Comparison of ENCODE assay signal across 9 cellular contexts in the genomic region with DNA sequence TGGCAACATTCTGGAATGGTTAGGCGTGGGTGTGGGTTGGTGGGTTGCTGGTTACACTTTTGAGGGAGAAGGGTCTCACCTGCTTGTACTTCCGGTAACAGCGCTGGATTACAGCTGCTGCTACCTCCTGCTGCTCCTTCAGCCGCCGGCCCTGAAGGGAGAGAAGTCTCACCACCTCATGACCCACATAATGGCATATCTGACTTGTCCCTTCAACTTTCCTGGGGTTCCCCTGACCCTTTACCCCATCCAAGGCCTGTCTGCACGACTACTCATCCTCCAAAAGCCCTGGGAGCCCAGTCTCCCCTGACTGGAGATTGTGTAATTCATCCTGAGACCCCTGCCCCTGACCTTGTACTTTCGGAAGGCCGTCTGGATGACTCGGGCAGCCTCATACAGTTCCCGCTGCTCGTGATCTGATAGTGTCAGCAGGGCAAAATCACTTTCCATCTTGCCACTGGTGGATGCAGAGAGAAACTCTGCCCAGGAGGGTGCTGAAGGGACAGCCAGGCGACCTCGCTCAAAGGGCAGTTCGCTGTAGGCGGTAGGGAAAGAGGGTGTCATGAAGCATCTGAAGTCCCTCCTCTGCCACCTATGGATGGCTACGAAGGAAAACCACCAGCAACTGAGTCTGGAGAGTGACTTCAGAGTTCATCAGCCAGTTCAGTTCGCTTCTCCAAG. TPM values are rescaled to one million over a fixed set of nuclear protein-coding genes. Genes with fewer than 3 reads are reported as not detected.
DNase-seq lines count a peak whose midpoint lies in the region; ATAC-seq, FAIRE-seq and TF ChIP-seq lines count a peak whose summit lies in the region.
"Had no signal": no experiment of that assay in that cellular context is flagged by ENCODE, and none has a peak within 500 bp of the region (broad histone marks: within the 10 kb centered on the region; RNA-seq: fewer than 3 reads in every experiment).

No MANE protein-coding gene starts in this region.

- no peak overlapping the region for H2AFZ ChIP-seq in SK-N-SH (ENCODE audit: low read depth)

- H3K4me3 ChIP-seq in SK-N-SH (ENCODE audit: low read depth in 2 of 2, low read length in 1 of 2) (peak overlapping the region; percentile 59 to 72; a peak in 3 of 4 replicates), RWPE2 (ENCODE audit: severe bottlenecking) (peak overlapping the region; percentile 59), fibroblast of mammary gland (ENCODE audit: control insufficient read depth, low read depth, low read length) (no peak overlapping the region)

- TF ChIP-seq RAD21 in SK-N-SH (IDR thresholded peaks at IDR 0.05; ENCODE audit: low read length): no peak

- peak overlapping the region; percentile 77; the same call in 1 of the 2 replicates for H3K9ac ChIP-seq in SK-N-SH

- CTCF ChIA-PET in SK-N-SH (lab: Yijun Ruan, JAX): interaction anchor here (0.7 to 6.6 kb wide), 9 partner anchors 10 to 93 kb away, joined by 3 to 52 read pairs (median 5); a partner anchor contains a TSS

- no peaks in the 10 kb centered on the region for H3K9me2 ChIP-seq in SK-N-SH

- POLR2A ChIA-PET in SK-N-SH (lab: Yijun Ruan, JAX): interaction anchor here (0.6 to 4.2 kb wide), 7 partner anchors 17 to 61 kb away, joined by 3 to 56 read pairs (median 3); a partner anchor contains a TSS

- peaks cover 44% of the 10 kb centered on the region for H3K79me2 ChIP-seq in SK-N-SH (ENCODE audit: insufficient read depth)

- DNase-seq in SK-N-SH: no peak
- DNase-seq in RWPE2 (ENCODE audit: low spot score): no peak
- DNase-seq in fibroblast of mammary gland (ENCODE audit: low read depth): peak; percentile 53
- peak; percentile 26 to 35 for DNase-seq in stimulated activated CD4-positive, alpha-beta T cell treated with anti-CD3 and anti-CD28 coated beads, Interleukin-15, amount 100 ng/mL, for 48 hours (ENCODE audit: low read depth in 2 of 2)
- DNase-seq in frontal cortex (ENCODE audit: low spot score in 2 of 2): no peak
- DNase-seq in HUDEP-2 (lab: John Stamatoyannopoulos, UW; ENCODE audit: unreplicated experiment in 76 of 76): no peak
- DNase-seq: NCI-H526 had no signal

- TF ChIP-seq EP300 in SK-N-SH (IDR thresholded peaks at IDR 0.05; ENCODE audit: borderline replicate concordance in 1 of 2, low read depth in 1 of 2, low read length in 1 of 2): no peak

- peak overlapping the region; percentile 93 to 96 for H3K27ac ChIP-seq in SK-N-SH (ENCODE audit: low read depth in 2 of 2, low read length in 1 of 2)
- H3K27ac ChIP-seq in RWPE2 (ENCODE audit: poor library complexity, severe bottlenecking): peak overlapping the region; percentile 90

- H3K4me2 ChIP-seq in SK-N-SH: peak overlapping the region; percentile 97

- no peaks in the 10 kb centered on the region for H3K27me3 ChIP-seq in SK-N-SH (ENCODE audit: insufficient read depth)
- H3K27me3 ChIP-seq in RWPE2 (ENCODE audit: insufficient read depth, poor library complexity, severe bottlenecking): no peaks in the 10 kb centered on the region

- no peaks in the 10 kb centered on the region for H3K9me3 ChIP-seq in SK-N-SH
- H3K9me3 ChIP-seq in RWPE2 (ENCODE audit: severe bottlenecking): no peaks in the 10 kb centered on the region

- H3K4me1 ChIP-seq in SK-N-SH (ENCODE audit: control insufficient read depth in 1 of 2, insufficient read depth in 2 of 2, low read depth in 1 of 2, low read length in 1 of 2) (peaks cover 16 to 24% of the 10 kb centered on the region in 2 experiments; a peak in 3 of 4 replicates), RWPE2 (ENCODE audit: insufficient read depth, poor library complexity, severe bottlenecking) (peaks cover 12% of the 10 kb centered on the region)

- H3K36me3 ChIP-seq in SK-N-SH (replicated peaks in 1 of 2; ENCODE audit: control insufficient read depth in 1 of 2, insufficient read depth in 2 of 2, low read length in 1 of 2) (peaks cover 18 to 23% of the 10 kb centered on the region in 2 experiments), RWPE2 (ENCODE audit: low read depth) (peaks cover 36% of the 10 kb centered on the region)

- TF ChIP-seq CTCF in SK-N-SH (IDR thresholded peaks at IDR 0.05): no peak
- no peak for TF ChIP-seq CTCF in RWPE2 (IDR thresholded peaks at IDR 0.05; ENCODE audit: poor library complexity, severe bottlenecking)
- TF ChIP-seq CTCF in fibroblast of mammary gland (conservative IDR thresholded peaks at IDR 0.05; ENCODE audit: control insufficient read depth, insufficient read depth, low read depth, low read length): no peak

- no peak for FAIRE-seq in frontal cortex (lab: Jason Lieb, UNC)

- H3F3A ChIP-seq in SK-N-SH (replicated peaks; ENCODE audit: insufficient read depth): peaks cover 21% of the 10 kb centered on the region

- ATAC-seq in SK-N-SH treated with all-trans-retinoic acid at 6 μM for 48 hours (no peak), RWPE2 (ENCODE audit: low read depth) (no peak), GM21717 (IDR thresholded peaks at IDR 0.05; ENCODE audit: unreplicated experiment) (no peak)

- H4K20me1 ChIP-seq in SK-N-SH (ENCODE audit: insufficient read depth): no peaks in the 10 kb centered on the region

- WGBS in SK-N-SH (ENCODE audit: low lambda C conversion rate): 93% methylated on average over 16 of the region's 17 CpGs

TF ChIP-seq in SK-N-SH, 30 proteins besides CTCF, POLR2A, EP300 and RAD21:
- TF ChIP-seq SMC3 (IDR thresholded peaks at IDR 0.05; ENCODE audit: low read depth, low read length): no peak
- TF ChIP-seq, protein P1, sequence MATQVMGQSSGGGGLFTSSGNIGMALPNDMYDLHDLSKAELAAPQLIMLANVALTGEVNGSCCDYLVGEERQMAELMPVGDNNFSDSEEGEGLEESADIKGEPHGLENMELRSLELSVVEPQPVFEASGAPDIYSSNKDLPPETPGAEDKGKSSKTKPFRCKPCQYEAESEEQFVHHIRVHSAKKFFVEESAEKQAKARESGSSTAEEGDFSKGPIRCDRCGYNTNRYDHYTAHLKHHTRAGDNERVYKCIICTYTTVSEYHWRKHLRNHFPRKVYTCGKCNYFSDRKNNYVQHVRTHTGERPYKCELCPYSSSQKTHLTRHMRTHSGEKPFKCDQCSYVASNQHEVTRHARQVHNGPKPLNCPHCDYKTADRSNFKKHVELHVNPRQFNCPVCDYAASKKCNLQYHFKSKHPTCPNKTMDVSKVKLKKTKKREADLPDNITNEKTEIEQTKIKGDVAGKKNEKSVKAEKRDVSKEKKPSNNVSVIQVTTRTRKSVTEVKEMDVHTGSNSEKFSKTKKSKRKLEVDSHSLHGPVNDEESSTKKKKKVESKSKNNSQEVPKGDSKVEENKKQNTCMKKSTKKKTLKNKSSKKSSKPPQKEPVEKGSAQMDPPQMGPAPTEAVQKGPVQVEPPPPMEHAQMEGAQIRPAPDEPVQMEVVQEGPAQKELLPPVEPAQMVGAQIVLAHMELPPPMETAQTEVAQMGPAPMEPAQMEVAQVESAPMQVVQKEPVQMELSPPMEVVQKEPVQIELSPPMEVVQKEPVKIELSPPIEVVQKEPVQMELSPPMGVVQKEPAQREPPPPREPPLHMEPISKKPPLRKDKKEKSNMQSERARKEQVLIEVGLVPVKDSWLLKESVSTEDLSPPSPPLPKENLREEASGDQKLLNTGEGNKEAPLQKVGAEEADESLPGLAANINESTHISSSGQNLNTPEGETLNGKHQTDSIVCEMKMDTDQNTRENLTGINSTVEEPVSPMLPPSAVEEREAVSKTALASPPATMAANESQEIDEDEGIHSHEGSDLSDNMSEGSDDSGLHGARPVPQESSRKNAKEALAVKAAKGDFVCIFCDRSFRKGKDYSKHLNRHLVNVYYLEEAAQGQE (IDR thresholded peaks at IDR 0.05; ENCODE audit: low read depth, low read length): peak; percentile 77

TF ChIP-seq in SK-N-SH treated with all-trans-retinoic acid at 6 μM for 48 hours, 23 proteins besides CTCF, POLR2A, EP300 and RAD21 (continues in another document):
- TF ChIP-seq ZNF8 (CRISPR knock-in tag; IDR thresholded peaks at IDR 0.05) (no peak), PPARA (CRISPR knock-in tag; IDR thresholded peaks at IDR 0.05; ENCODE audit: borderline replicate concordance) (no peak), ZFP30 (CRISPR knock-in tag; IDR thresholded peaks at IDR 0.05) (no peak), ZC3H10 (CRISPR knock-in tag; IDR thresholded peaks at IDR 0.05) (no peak), OSR1 (CRISPR knock-in tag; IDR thresholded peaks at IDR 0.05) (no peak), TOX (CRISPR knock-in tag; IDR thresholded peaks at IDR 0.05; ENCODE audit: borderline replicate concordance) (no peak), ZFP3 (CRISPR knock-in tag; IDR thresholded peaks at IDR 0.05) (no peak), ZNF70 (CRISPR knock-in tag; IDR thresholded peaks at IDR 0.05) (no peak), ISL1 (CRISPR knock-in tag; IDR thresholded peaks at IDR 0.05) (no peak), BACH2 (CRISPR knock-in tag; IDR thresholded peaks at IDR 0.05; ENCODE audit: borderline replicate concordance) (no peak)
- TF ChIP-seq, protein P2, sequence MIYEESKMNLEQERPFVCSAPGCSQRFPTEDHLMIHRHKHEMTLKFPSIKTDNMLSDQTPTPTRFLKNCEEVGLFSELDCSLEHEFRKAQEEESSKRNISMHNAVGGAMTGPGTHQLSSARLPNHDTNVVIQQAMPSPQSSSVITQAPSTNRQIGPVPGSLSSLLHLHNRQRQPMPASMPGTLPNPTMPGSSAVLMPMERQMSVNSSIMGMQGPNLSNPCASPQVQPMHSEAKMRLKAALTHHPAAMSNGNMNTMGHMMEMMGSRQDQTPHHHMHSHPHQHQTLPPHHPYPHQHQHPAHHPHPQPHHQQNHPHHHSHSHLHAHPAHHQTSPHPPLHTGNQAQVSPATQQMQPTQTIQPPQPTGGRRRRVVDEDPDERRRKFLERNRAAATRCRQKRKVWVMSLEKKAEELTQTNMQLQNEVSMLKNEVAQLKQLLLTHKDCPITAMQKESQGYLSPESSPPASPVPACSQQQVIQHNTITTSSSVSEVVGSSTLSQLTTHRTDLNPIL (CRISPR knock-in tag; IDR thresholded peaks at IDR 0.05; ENCODE audit: low read depth): no peak

RNA-seq across cellular contexts. Expression of a gene that starts 2.1 kb away (rescaled TPM):
- 122 and 133 TPM in 2 replicates for polyA plus RNA-seq in SK-N-SH (2012; rRNA removed)
- 124 and 131 TPM in 2 replicates for polyA plus RNA-seq in SK-N-SH (2012; cell fraction: cytosol; rRNA removed)
- 148 and 166 TPM in 2 replicates for polyA plus RNA-seq in SK-N-SH (2012; cell fraction: nucleus; rRNA removed)
- 27.7 TPM for total RNA-seq in frontal cortex

RNA-seq across cellular contexts. Expression of a gene that starts 17.8 kb away (rescaled TPM):
- polyA plus RNA-seq in SK-N-SH (2012; rRNA removed): 18.4 and 27.0 TPM in 2 replicates
- polyA plus RNA-seq in SK-N-SH (2012; cell fraction: cytosol; rRNA removed): 7.1 and 10.2 TPM in 2 replicates
- 101 and 118 TPM in 2 replicates for polyA plus RNA-seq in SK-N-SH (2012; cell fraction: nucleus; rRNA removed)
- 3.3 TPM for total RNA-seq in frontal cortex

RNA-seq across cellular contexts. Expression of a gene that starts 18.8 kb away (rescaled TPM):
- polyA plus RNA-seq in SK-N-SH (2012; rRNA removed): 29.2 and 32.5 TPM in 2 replicates
- 9.0 and 10.7 TPM in 2 replicates for polyA plus RNA-seq in SK-N-SH (2012; cell fraction: cytosol; rRNA removed)
- polyA plus RNA-seq in SK-N-SH (2012; cell fraction: nucleus; rRNA removed): 214 and 261 TPM in 2 replicates
- total RNA-seq in frontal cortex: 0.82 TPM

RNA-seq across cellular contexts. Expression of a gene that starts 21.4 kb away (rescaled TPM):
- 1,627 and 2,484 TPM in 2 replicates for polyA plus RNA-seq in SK-N-SH (2012; rRNA removed)
- polyA plus RNA-seq in SK-N-SH (2012; cell fraction: cytosol; rRNA removed): 1,556 and 1,614 TPM in 2 replicates
- polyA plus RNA-seq in SK-N-SH (2012; cell fraction: nucleus; rRNA removed): 620 and 931 TPM in 2 replicates
- total RNA-seq in frontal cortex: 69.3 TPM

RNA-seq across cellular contexts. Expression of a gene that starts 27.6 kb away (rescaled TPM):
- polyA plus RNA-seq in SK-N-SH (2012; rRNA removed): 1.2 and 1.3 TPM in 2 replicates
- polyA plus RNA-seq in SK-N-SH (2012; cell fraction: cytosol; rRNA removed): 0.64 TPM in 2 replicates
- polyA plus RNA-seq in SK-N-SH (2012; cell fraction: nucleus; rRNA removed): 6.1 and 7.0 TPM in 2 replicates
- total RNA-seq in frontal cortex: not detected

Comparison
In these comparisons a context has a peak if more than half of its experiments do, and no peak if none do; other contexts are left out.
1. DNase-seq: peak in fibroblast of mammary gland (single experiment) and stimulated activated CD4-positive, alpha-beta T cell treated with anti-CD3 and anti-CD28 coated beads, Interleukin-15, amount 100 ng/mL, for 48 hours (2 of 2); none in SK-N-SH (single experiment), RWPE2 (single experiment), frontal cortex (0 of 2) and HUDEP-2 (0 of 76).